In genomic region chr1:146413911-146414310, GRCh38 we compare ENCODE assay signal across 8 cellular contexts.
DNase-seq lines count a peak whose midpoint lies in the region; ATAC-seq, FAIRE-seq and TF ChIP-seq lines count a peak whose summit lies in the region.
"Not testable (repeated sequence)": the region's sequence is repeated elsewhere in the genome, so short reads cannot be mapped to it uniquely, and the experiment has no call there.

No MANE protein-coding gene starts in this region.

- not testable (repeated sequence) for TF ChIP-seq POLR2A in gastrocnemius medialis (IDR thresholded peaks at IDR 0.05)

- peaks cover 11 to 20% (median 20%) of the 10 kb centered on the region in 3 donors for H3K4me1 Mint-ChIP-seq in CD8-positive, alpha-beta memory T cell
- H3K4me1 Mint-ChIP-seq in activated CD8-positive, alpha-beta memory T cell treated with anti-CD3 and anti-CD28 coated beads, Interleukin-2, amount 10 ng/mL, durations not matched to agents 7 days and 5 days: peaks cover 12% of the 10 kb centered on the region

- H3K27ac ChIP-seq in CD8-positive, alpha-beta memory T cell (ENCODE audit: low read depth, low read length); lower lobe of right lung; gastrocnemius medialis: not testable (repeated sequence)
- H3K27ac ChIP-seq in SJCRH30: peak overlapping the region; percentile 86

- H3K9me3 Mint-ChIP-seq in CD8-positive, alpha-beta memory T cell; activated CD8-positive, alpha-beta memory T cell treated with anti-CD3 and anti-CD28 coated beads, Interleukin-2, amount 10 ng/mL, durations not matched to agents 7 days and 5 days (ENCODE audit: low read depth): not testable (repeated sequence)

- H3K27me3 Mint-ChIP-seq in CD8-positive, alpha-beta memory T cell; activated CD8-positive, alpha-beta memory T cell treated with anti-CD3 and anti-CD28 coated beads, Interleukin-2, amount 10 ng/mL, durations not matched to agents 7 days and 5 days: not testable (repeated sequence)

- not testable (repeated sequence) for H3K36me3 Mint-ChIP-seq in CD8-positive, alpha-beta memory T cell; activated CD8-positive, alpha-beta memory T cell treated with anti-CD3 and anti-CD28 coated beads, Interleukin-2, amount 10 ng/mL, durations not matched to agents 7 days and 5 days

- H3K36me3 ChIP-seq in CD8-positive, alpha-beta memory T cell (ENCODE audit: insufficient read depth, low read length); SJCRH30; bronchial epithelial cell (ENCODE audit: control insufficient read depth, insufficient read depth, low read length); lower lobe of right lung; gastrocnemius medialis: not testable (repeated sequence)

- POLR2A ChIA-PET in CD8-positive, alpha-beta memory T cell (lab: Charles Lee): not testable (repeated sequence)

- intact Hi-C loops in lower lobe of right lung (cut with DNase I); gastrocnemius medialis (cut with DNase I; ENCODE audit: low total_unique reads): not testable (repeated sequence)

- H3K27ac Mint-ChIP-seq in CD8-positive, alpha-beta memory T cell: peak overlapping the region in 5 of 8 donors; percentile 57 to 92 (median 73)
- H3K27ac Mint-ChIP-seq in activated CD8-positive, alpha-beta memory T cell treated with anti-CD3 and anti-CD28 coated beads, Interleukin-2, amount 10 ng/mL, durations not matched to agents 7 days and 5 days: peak overlapping the region; percentile 69

- ATAC-seq in activated CD8-positive, alpha-beta memory T cell treated with anti-CD3 and anti-CD28 coated beads, Interleukin-2, amount 10 ng/mL, durations not matched to agents 7 days and 5 days; lower lobe of right lung; gastrocnemius medialis: not testable (repeated sequence)

- CTCF ChIA-PET in CD8-positive, alpha-beta memory T cell (lab: Charles Lee); activated CD8-positive, alpha-beta memory T cell treated with anti-CD3 and anti-CD28 coated beads, Interleukin-2, amount 10 ng/mL, durations not matched to agents 7 days and 5 days (lab: Charles Lee): not testable (repeated sequence)

- not testable (repeated sequence) for H3K4me1 ChIP-seq in CD8-positive, alpha-beta memory T cell (ENCODE audit: insufficient read depth, low read length); SJCRH30; lower lobe of right lung; gastrocnemius medialis

- not testable (repeated sequence) for H3K4me3 ChIP-seq in CD8-positive, alpha-beta memory T cell (ENCODE audit: low read length); SJCRH30; bronchial epithelial cell (ENCODE audit: low read depth, low read length); lower lobe of right lung; gastrocnemius medialis

- not testable (repeated sequence) for DNase-seq in CD8-positive, alpha-beta memory T cell
- DNase-seq in HT1080 (ENCODE audit: low read depth) (peak; percentile 65), SJCRH30 (peak; percentile 80 to 92), bronchial epithelial cell (ENCODE audit: low read depth) (peak; percentile 66), glomerular visceral epithelial cell (ENCODE audit: extremely low spot score) (peak; percentile 64), lower lobe of right lung (peak; percentile 74), gastrocnemius medialis (peak; percentile 29 to 90)
- peak; percentile 57 for DNase-seq in activated CD8-positive, alpha-beta memory T cell treated with anti-CD3 and anti-CD28 coated beads, Interleukin-2, amount 10 ng/mL, durations not matched to agents 7 days and 5 days

- not testable (repeated sequence) for H3K9me3 ChIP-seq in CD8-positive, alpha-beta memory T cell (ENCODE audit: low read length); SJCRH30 (replicated peaks); lower lobe of right lung; gastrocnemius medialis

- H3K27me3 ChIP-seq in CD8-positive, alpha-beta memory T cell (ENCODE audit: insufficient read depth, low read length, poor library complexity, severe bottlenecking); SJCRH30; bronchial epithelial cell (ENCODE audit: control insufficient read depth, insufficient read depth, low read length); lower lobe of right lung (ENCODE audit: low read depth); gastrocnemius medialis: not testable (repeated sequence)

- not testable (repeated sequence) for TF ChIP-seq CTCF in bronchial epithelial cell (IDR thresholded peaks at IDR 0.05; ENCODE audit: insufficient read depth, low read length, severe bottlenecking); lower lobe of right lung (IDR thresholded peaks at IDR 0.05); gastrocnemius medialis (IDR thresholded peaks at IDR 0.05 in 4 of 5, conservative IDR thresholded peaks at IDR 0.05 in 1 of 5)

- in situ Hi-C loops in gastrocnemius medialis (cut with MboI; ENCODE audit: low sequenced_read_pairs in 4 of 4): not testable (repeated sequence)

- not testable (repeated sequence) for FAIRE-seq in bronchial epithelial cell (lab: Jason Lieb, UNC)

- peak overlapping the region in 6 of 7 donors; percentile 36 to 77 (median 66) for H3K4me3 Mint-ChIP-seq in CD8-positive, alpha-beta memory T cell
- peak overlapping the region; percentile 56 for H3K4me3 Mint-ChIP-seq in activated CD8-positive, alpha-beta memory T cell treated with anti-CD3 and anti-CD28 coated beads, Interleukin-2, amount 10 ng/mL, durations not matched to agents 7 days and 5 days
